In genomic region chr19:47483200-47483599, GRCh38 we compare ENCODE assay signal across 8 cellular contexts. TPM values are rescaled to one million over a fixed set of nuclear protein-coding genes. Genes with fewer than 3 reads are reported as not detected.
A peak's percentile ranks its signal among the peaks of the same experiment; 100 is the strongest.
DNase-seq lines count a peak whose midpoint lies in the region; ATAC-seq and TF ChIP-seq lines count a peak whose summit lies in the region.

No MANE protein-coding gene starts in this region.

- H3K27ac ChIP-seq in BLaER1 (no peak overlapping the region), coronary artery (no peak overlapping the region)

- peaks cover 0 to 2% of the 10 kb centered on the region in 2 donors for H3K27me3 Mint-ChIP-seq in natural killer cell treated with Interleukin-12 subunit alpha and Interleukin-12 subunit beta and Interleukin-15 and Interleukin-18, amount 100 ng/mL, for 72 hours

- TF ChIP-seq CTCF in Loucy (conservative IDR thresholded peaks at IDR 0.05; ENCODE audit: low read length) (no peak), coronary artery (IDR thresholded peaks at IDR 0.05) (no peak)

- H3F3A ChIP-seq in Loucy (ENCODE audit: low read depth) = no peaks in the 10 kb centered on the region

- H4K20me1 ChIP-seq in BLaER1 (no peaks in the 10 kb centered on the region), Loucy (ENCODE audit: insufficient read depth, low read length, poor library complexity, severe bottlenecking) (no peaks in the 10 kb centered on the region)

- H3K9ac ChIP-seq in BLaER1 (no peak overlapping the region), Loucy (ENCODE audit: low read depth, low read length, poor library complexity, severe bottlenecking) (no peak overlapping the region)

- H3K36me3 Mint-ChIP-seq in natural killer cell treated with Interleukin-12 subunit alpha and Interleukin-12 subunit beta and Interleukin-15 and Interleukin-18, amount 100 ng/mL, for 72 hours = no peaks in the 10 kb centered on the region

- H3K9me3 ChIP-seq in BLaER1 (no peaks in the 10 kb centered on the region), Loucy (ENCODE audit: insufficient read depth, low read depth, low read length) (no peaks in the 10 kb centered on the region)

- H3K36me3 ChIP-seq in BLaER1 (no peaks in the 10 kb centered on the region), Loucy (ENCODE audit: insufficient read depth, low read length) (no peaks in the 10 kb centered on the region)

- H2AFZ ChIP-seq in Loucy (ENCODE audit: low read length) = no peak overlapping the region

- H3K4me3 Mint-ChIP-seq in natural killer cell treated with Interleukin-12 subunit alpha and Interleukin-12 subunit beta and Interleukin-15 and Interleukin-18, amount 100 ng/mL, for 72 hours = peak overlapping the region; percentile 89

- H3K27me3 ChIP-seq in BLaER1 (no peaks in the 10 kb centered on the region), Loucy (ENCODE audit: insufficient read depth, low read length, poor library complexity, severe bottlenecking) (no peaks in the 10 kb centered on the region)

- peaks cover 9% of the 10 kb centered on the region for H3K79me2 ChIP-seq in Loucy (ENCODE audit: insufficient read depth, low read length)

- no peaks in the 10 kb centered on the region for H3K9me2 ChIP-seq in Loucy (replicated peaks; ENCODE audit: low read depth, low read length)

- H3K4me1 ChIP-seq in BLaER1 = peaks cover 45% of the 10 kb centered on the region
- H3K4me1 ChIP-seq in Loucy (ENCODE audit: insufficient read depth, low read length, poor library complexity, severe bottlenecking) = peaks cover 28% of the 10 kb centered on the region

- DNase-seq in coronary artery (ENCODE audit: low spot score) (peak; percentile 75), mesenteric fat pad (ENCODE audit: low spot score) (no peak)
- no peak for DNase-seq in natural killer cell treated with Interleukin-12 subunit alpha and Interleukin-12 subunit beta and Interleukin-15 and Interleukin-18, amount 100 ng/mL, for 72 hours (ENCODE audit: low spot score)
- DNase-seq in activated CD4-positive, alpha-beta T cell treated with anti-CD3 and anti-CD28 coated beads for 1 hour = no peak

- no peaks in the 10 kb centered on the region for H3K9me3 Mint-ChIP-seq in natural killer cell treated with Interleukin-12 subunit alpha and Interleukin-12 subunit beta and Interleukin-15 and Interleukin-18, amount 100 ng/mL, for 72 hours

- H3K4me2 ChIP-seq in BLaER1 = peak overlapping the region; percentile 91
- peak overlapping the region; percentile 17 for H3K4me2 ChIP-seq in Loucy (ENCODE audit: low read depth, low read length, poor library complexity, severe bottlenecking)

- no peak for ATAC-seq in natural killer cell treated with Interleukin-12 subunit alpha and Interleukin-12 subunit beta and Interleukin-15 and Interleukin-18, amount 100 ng/mL, for 72 hours
- ATAC-seq in HG03432 (IDR thresholded peaks at IDR 0.05; ENCODE audit: unreplicated experiment) = no peak
- no peak for ATAC-seq in GM18511 (IDR thresholded peaks at IDR 0.05; ENCODE audit: unreplicated experiment)

- peak overlapping the region; percentile 73 for H3K4me3 ChIP-seq in BLaER1
- H3K4me3 ChIP-seq in Loucy (ENCODE audit: low read length, poor library complexity, severe bottlenecking) = peak overlapping the region; percentile 100
- peak overlapping the region; percentile 87 for H3K4me3 ChIP-seq in coronary artery

- peaks cover 15 to 24% of the 10 kb centered on the region in 2 donors for H3K4me1 Mint-ChIP-seq in natural killer cell treated with Interleukin-12 subunit alpha and Interleukin-12 subunit beta and Interleukin-15 and Interleukin-18, amount 100 ng/mL, for 72 hours (ENCODE audit: low read depth in 2 of 2)

- peak overlapping the region in 1 of 2 donors; percentile 92 for H3K27ac Mint-ChIP-seq in natural killer cell treated with Interleukin-12 subunit alpha and Interleukin-12 subunit beta and Interleukin-15 and Interleukin-18, amount 100 ng/mL, for 72 hours

RNA-seq across cellular contexts. Expression of gene KPTN, which starts 0.8 kb away (rescaled TPM):
- 10 to 100 TPM in 1 of 2 donors, 1 to 10 TPM in 1; 4.9 to 11.4 TPM for total RNA-seq in natural killer cell treated with Interleukin-12 subunit alpha and Interleukin-12 subunit beta and Interleukin-15 and Interleukin-18, amount 100 ng/mL, for 72 hours
- total RNA-seq in mesenteric fat pad = 9.8 TPM

RNA-seq across cellular contexts. Expression of gene SLC8A2, which starts 11.5 kb away (rescaled TPM):
- total RNA-seq in natural killer cell treated with Interleukin-12 subunit alpha and Interleukin-12 subunit beta and Interleukin-15 and Interleukin-18, amount 100 ng/mL, for 72 hours = not detected
- total RNA-seq in mesenteric fat pad = not detected

RNA-seq across cellular contexts. Expression of gene NAPA, which starts 31.7 kb away (rescaled TPM):
- 10 to 100 TPM; 69.9 to 78.8 TPM for total RNA-seq in natural killer cell treated with Interleukin-12 subunit alpha and Interleukin-12 subunit beta and Interleukin-15 and Interleukin-18, amount 100 ng/mL, for 72 hours
- total RNA-seq in mesenteric fat pad = 99.0 TPM
